ENCODE assay signal across 32 cellular contexts in genomic region chr9:115144706-115145105, GRCh38. TPM values are rescaled to one million over a fixed set of nuclear protein-coding genes. Genes with fewer than 3 reads are reported as not detected.
A peak's percentile ranks its signal among the peaks of the same experiment; 100 is the strongest.
DNase-seq lines count a peak whose midpoint lies in the region; ATAC-seq, FAIRE-seq and TF ChIP-seq lines count a peak whose summit lies in the region.
"Had no signal": no experiment of that assay in that cellular context is flagged by ENCODE, and none has a peak within 500 bp of the region (broad histone marks: within the 10 kb centered on the region; RNA-seq: fewer than 3 reads in every experiment).

No MANE protein-coding gene starts in this region.

- peak overlapping the region; percentile 91 for H3K27ac Mint-ChIP-seq in astrocyte (ENCODE audit: unreplicated experiment)
- H3K27ac Mint-ChIP-seq in stimulated activated naive CD8-positive, alpha-beta T cell treated with anti-CD3 and anti-CD28 coated beads, Interleukin-15, amount 100 ng/mL, for 72 hours: no peak overlapping the region
- H3K27ac Mint-ChIP-seq: activated naive CD4-positive, alpha-beta T cell treated with anti-CD3 and anti-CD28 coated beads, Interleukin-2, amount 50 U/mL, for 24 hours; activated T-helper 17 cell treated with anti-CD3 and anti-CD28 coated beads, Interleukin-2, amount 50 U/mL, for 72 hours; immature natural killer cell; natural killer cell; stimulated activated naive CD8-positive, alpha-beta T cell treated with anti-CD3 and anti-CD28 coated beads, Interleukin-15, Interleukin-2, amounts not matched to agents 100 ng/mL and 50 ng/mL, for 24 hours had no signal

- H3K9me3 ChIP-seq in astrocyte (ENCODE audit: insufficient read depth, low read depth, low read length): no peaks in the 10 kb centered on the region
- H3K9me3 ChIP-seq: ascending aorta, esophagus muscularis mucosa, gastrocnemius medialis, pancreas, tibial nerve had no signal

- H3K4me1 Mint-ChIP-seq in astrocyte (ENCODE audit: low read depth, unreplicated experiment): peaks cover 43% of the 10 kb centered on the region
- H3K4me1 Mint-ChIP-seq in stimulated activated naive CD8-positive, alpha-beta T cell treated with anti-CD3 and anti-CD28 coated beads, Interleukin-15, amount 100 ng/mL, for 72 hours: peaks cover 13% of the 10 kb centered on the region
- H3K4me1 Mint-ChIP-seq: activated naive CD4-positive, alpha-beta T cell treated with anti-CD3 and anti-CD28 coated beads, Interleukin-2, amount 50 U/mL, for 24 hours; immature natural killer cell; natural killer cell had no signal

- H3K4ac ChIP-seq in mesendoderm (ENCODE audit: low read depth, low read length): no peak overlapping the region

- H3K27me3 Mint-ChIP-seq in astrocyte (ENCODE audit: low read depth, unreplicated experiment): no peaks in the 10 kb centered on the region
- H3K27me3 Mint-ChIP-seq in stimulated activated naive CD8-positive, alpha-beta T cell treated with anti-CD3 and anti-CD28 coated beads, Interleukin-15, amount 100 ng/mL, for 72 hours: peaks cover 52% of the 10 kb centered on the region

- H3K27ac ChIP-seq in astrocyte (ENCODE audit: low read depth, low read length) (peak overlapping the region; percentile 35), mesendoderm (ENCODE audit: low read depth, low read length) (no peak overlapping the region), dorsolateral prefrontal cortex (no peak overlapping the region)
- H3K27ac ChIP-seq: ascending aorta, gastrocnemius medialis, pancreas, tibial nerve had no signal

- H4K8ac ChIP-seq in mesendoderm (ENCODE audit: low read depth, low read length): no peak overlapping the region

- no peak overlapping the region for H3K56ac ChIP-seq in mesendoderm (ENCODE audit: low read length)

- peak overlapping the region; percentile 53 for H3K18ac ChIP-seq in mesendoderm (ENCODE audit: low read length)

- no peaks in the 10 kb centered on the region for H3K79me1 ChIP-seq in mesendoderm (ENCODE audit: low read length)

- no peak overlapping the region for H4K5ac ChIP-seq in mesendoderm (ENCODE audit: low read length)

- H2AFZ ChIP-seq in astrocyte (ENCODE audit: low read depth, low read length): no peak overlapping the region

- no peak for ATAC-seq in GM21423 (IDR thresholded peaks at IDR 0.05; ENCODE audit: unreplicated experiment)
- ATAC-seq in stimulated activated naive CD8-positive, alpha-beta T cell treated with anti-CD3 and anti-CD28 coated beads, Interleukin-15, amount 100 ng/mL, for 72 hours: no peak
- ATAC-seq: activated T-helper 17 cell treated with anti-CD3 and anti-CD28 coated beads, Interleukin-2, amount 50 U/mL, for 72 hours; gastrocnemius medialis; HepG2; left lobe of liver; natural killer cell; pancreas; right cardiac atrium had no signal

- H3K36me3 ChIP-seq in astrocyte (ENCODE audit: insufficient read depth, low read length) (no peaks in the 10 kb centered on the region), mesendoderm (ENCODE audit: control insufficient read depth, insufficient read depth, low read length) (no peaks in the 10 kb centered on the region)
- H3K36me3 ChIP-seq: ascending aorta, esophagus muscularis mucosa, gastrocnemius medialis, pancreas, tibial nerve had no signal

- DNase-seq in Daoy (ENCODE audit: low read depth) (peak; percentile 41), M059J (ENCODE audit: low read depth) (peak; percentile 63), astrocyte (ENCODE audit: low read depth) (peak; percentile 62), mesendoderm (peak; percentile 36), dorsolateral prefrontal cortex (no peak), NOMO-1 (lab: John Stamatoyannopoulos, UW; ENCODE audit: unreplicated experiment in 2 of 2) (no peak)
- no peak for DNase-seq in stimulated activated naive CD8-positive, alpha-beta T cell treated with anti-CD3 and anti-CD28 coated beads, Interleukin-15, amount 100 ng/mL, for 72 hours
- DNase-seq: activated CD4-positive, alpha-beta T cell treated with anti-CD3 and anti-CD28 coated beads, Interleukin-2, amount 50 U/mL, for 48 hours; activated CD4-positive, CD25-positive, alpha-beta regulatory T cell; activated CD8-positive, alpha-beta memory T cell treated with anti-CD3 and anti-CD28 coated beads, Interleukin-2, amount 50 U/mL, for 4 hours; effector memory CD4-positive, alpha-beta T cell; gastrocnemius medialis; hippocampal formation; immature natural killer cell; midbrain; natural killer cell; NCI-H2081 treated with DMSO at 0.1 percent for 48 hours; NCI-H524 treated with DMSO at 0.1 percent for 48 hours; pancreas; T1000 had no signal

- H2BK15ac ChIP-seq in mesendoderm (replicated peaks; ENCODE audit: low read depth): no peak overlapping the region

- no peak overlapping the region for H3K4me3 Mint-ChIP-seq in astrocyte (ENCODE audit: unreplicated experiment)
- no peak overlapping the region for H3K4me3 Mint-ChIP-seq in stimulated activated naive CD8-positive, alpha-beta T cell treated with anti-CD3 and anti-CD28 coated beads, Interleukin-15, amount 100 ng/mL, for 72 hours
- H3K4me3 Mint-ChIP-seq: activated naive CD4-positive, alpha-beta T cell treated with anti-CD3 and anti-CD28 coated beads, Interleukin-2, amount 50 U/mL, for 24 hours; activated T-helper 17 cell treated with anti-CD3 and anti-CD28 coated beads, Interleukin-2, amount 50 U/mL, for 72 hours; immature natural killer cell; natural killer cell; stimulated activated naive CD8-positive, alpha-beta T cell treated with anti-CD3 and anti-CD28 coated beads, Interleukin-15, Interleukin-2, amounts not matched to agents 100 ng/mL and 50 ng/mL, for 24 hours had no signal

- FAIRE-seq in astrocyte (lab: Jason Lieb, UNC): no peak
- FAIRE-seq: colon, GM19239, HepG2, pancreas had no signal

- no peaks in the 10 kb centered on the region for H3K27me3 ChIP-seq in astrocyte (ENCODE audit: insufficient read depth, low read length)
- H3K27me3 ChIP-seq in mesendoderm (ENCODE audit: insufficient read depth, low read length, poor library complexity): no peaks in the 10 kb centered on the region
- H3K27me3 ChIP-seq in dorsolateral prefrontal cortex: no peaks in the 10 kb centered on the region
- H3K27me3 ChIP-seq: ascending aorta, esophagus muscularis mucosa, pancreas, tibial nerve had no signal

- H3K4me3 ChIP-seq in astrocyte (ENCODE audit: insufficient read depth, low read depth, low read length) (no peak overlapping the region), mesendoderm (ENCODE audit: low read length) (no peak overlapping the region), dorsolateral prefrontal cortex (no peak overlapping the region)
- H3K4me3 ChIP-seq: ascending aorta, esophagus muscularis mucosa, gastrocnemius medialis, pancreas, tibial nerve had no signal

- H3K36me3 Mint-ChIP-seq in astrocyte (ENCODE audit: low read depth, unreplicated experiment): no peaks in the 10 kb centered on the region
- H3K36me3 Mint-ChIP-seq: activated naive CD4-positive, alpha-beta T cell treated with anti-CD3 and anti-CD28 coated beads, Interleukin-2, amount 50 U/mL, for 24 hours; immature natural killer cell; natural killer cell had no signal

- peak overlapping the region; percentile 15 for H2BK120ac ChIP-seq in mesendoderm (ENCODE audit: low read depth, low read length)

- H2AK5ac ChIP-seq in mesendoderm (ENCODE audit: low read length): no peak overlapping the region

- no peak for TF ChIP-seq CTCF in astrocyte (IDR thresholded peaks at IDR 0.05; ENCODE audit: insufficient read depth, low read depth, low read length)
- TF ChIP-seq CTCF in dorsolateral prefrontal cortex (IDR thresholded peaks at IDR 0.05 in 54 of 56, conservative IDR thresholded peaks at IDR 0.05 in 2 of 56; ENCODE audit: low read depth in 1 of 56, partially characterized antibody in 56 of 56): no peak

- no peaks in the 10 kb centered on the region for H4K20me1 ChIP-seq in astrocyte (ENCODE audit: insufficient read depth, low read length)

- H2BK5ac ChIP-seq in mesendoderm (ENCODE audit: low read length): no peak overlapping the region

- no peak overlapping the region for H3K4me2 ChIP-seq in astrocyte (ENCODE audit: low read length)
- no peak overlapping the region for H3K4me2 ChIP-seq in mesendoderm (ENCODE audit: low read length)

- WGBS in mesendoderm (ENCODE audit: extremely low coverage, insufficient coverage, low lambda C conversion rate): no CpG with 5 or more reads among the region's 2 CpGs

- H3K9me3 Mint-ChIP-seq in astrocyte (ENCODE audit: unreplicated experiment): peaks cover 4% of the 10 kb centered on the region
- peaks cover 0 to 6% of the 10 kb centered on the region in 2 donors for H3K9me3 Mint-ChIP-seq in stimulated activated naive CD8-positive, alpha-beta T cell treated with anti-CD3 and anti-CD28 coated beads, Interleukin-15, amount 100 ng/mL, for 72 hours
- H3K9me3 Mint-ChIP-seq: activated naive CD4-positive, alpha-beta T cell treated with anti-CD3 and anti-CD28 coated beads, Interleukin-2, amount 50 U/mL, for 24 hours; activated T-helper 17 cell treated with anti-CD3 and anti-CD28 coated beads, Interleukin-2, amount 50 U/mL, for 72 hours; immature natural killer cell; natural killer cell; stimulated activated naive CD8-positive, alpha-beta T cell treated with anti-CD3 and anti-CD28 coated beads, Interleukin-15, Interleukin-2, amounts not matched to agents 100 ng/mL and 50 ng/mL, for 24 hours had no signal

- H3K4me1 ChIP-seq in astrocyte (ENCODE audit: insufficient read depth, low read length) (peaks cover 20% of the 10 kb centered on the region), mesendoderm (ENCODE audit: control insufficient read depth, low read depth, low read length) (no peaks in the 10 kb centered on the region)
- H3K4me1 ChIP-seq: gastrocnemius medialis, pancreas, tibial nerve had no signal

- H3K23ac ChIP-seq in mesendoderm (ENCODE audit: low read length): no peak overlapping the region

- H3K79me2 ChIP-seq in astrocyte (ENCODE audit: insufficient read depth, low read length) (no peaks in the 10 kb centered on the region), mesendoderm (ENCODE audit: control insufficient read depth, insufficient read depth, low read length) (no peaks in the 10 kb centered on the region)

- H3K9ac ChIP-seq in astrocyte (ENCODE audit: low read length) (no peak overlapping the region), mesendoderm (ENCODE audit: low read length) (no peak overlapping the region)

- intact Hi-C loops in dorsolateral prefrontal cortex (cut with DNase I): no loop called here

RNA-seq across cellular contexts. Expression of gene TNC, which starts 26.7 kb away (rescaled TPM):
- 133 and 159 TPM in 2 replicates for total RNA-seq in Daoy (2014; rRNA removed; shearing (Covaris generic))
- 77.5 and 151 TPM in 2 replicates for total RNA-seq in M059J (2014; rRNA removed; shearing (Covaris generic))
- 747 and 1,099 TPM in 2 replicates for total RNA-seq in astrocyte
- polyA plus RNA-seq in mesendoderm (2013, experiment 1 of 2): 16.1 TPM
- polyA plus RNA-seq in mesendoderm (2013, experiment 2 of 2): 16.9 TPM
- total RNA-seq in dorsolateral prefrontal cortex: 10 to 100 TPM in 67 of 120 experiments, 1 to 10 TPM in 53; 1.8 to 52.1 (median 11.5) TPM
- total RNA-seq: activated T-helper 17 cell treated with anti-CD3 and anti-CD28 coated beads, Interleukin-2, amount 50 U/mL, for 72 hours; HepG2; natural killer cell had no signal
- polyA plus RNA-seq: HepG2, immature natural killer cell had no signal

Comparison
In these comparisons a context has a peak if more than half of its experiments do, and no peak if none do; other contexts are left out.
1. DNase-seq: peak in Daoy (single experiment), M059J (single experiment), astrocyte (single experiment) and mesendoderm (single experiment); none in stimulated activated naive CD8-positive, alpha-beta T cell treated with anti-CD3 and anti-CD28 coated beads, Interleukin-15, amount 100 ng/mL, for 72 hours (0 of 2), dorsolateral prefrontal cortex (0 of 10) and NOMO-1 (0 of 2).